Comparison of ENCODE assay signal across 27 cellular contexts in the genomic region with DNA sequence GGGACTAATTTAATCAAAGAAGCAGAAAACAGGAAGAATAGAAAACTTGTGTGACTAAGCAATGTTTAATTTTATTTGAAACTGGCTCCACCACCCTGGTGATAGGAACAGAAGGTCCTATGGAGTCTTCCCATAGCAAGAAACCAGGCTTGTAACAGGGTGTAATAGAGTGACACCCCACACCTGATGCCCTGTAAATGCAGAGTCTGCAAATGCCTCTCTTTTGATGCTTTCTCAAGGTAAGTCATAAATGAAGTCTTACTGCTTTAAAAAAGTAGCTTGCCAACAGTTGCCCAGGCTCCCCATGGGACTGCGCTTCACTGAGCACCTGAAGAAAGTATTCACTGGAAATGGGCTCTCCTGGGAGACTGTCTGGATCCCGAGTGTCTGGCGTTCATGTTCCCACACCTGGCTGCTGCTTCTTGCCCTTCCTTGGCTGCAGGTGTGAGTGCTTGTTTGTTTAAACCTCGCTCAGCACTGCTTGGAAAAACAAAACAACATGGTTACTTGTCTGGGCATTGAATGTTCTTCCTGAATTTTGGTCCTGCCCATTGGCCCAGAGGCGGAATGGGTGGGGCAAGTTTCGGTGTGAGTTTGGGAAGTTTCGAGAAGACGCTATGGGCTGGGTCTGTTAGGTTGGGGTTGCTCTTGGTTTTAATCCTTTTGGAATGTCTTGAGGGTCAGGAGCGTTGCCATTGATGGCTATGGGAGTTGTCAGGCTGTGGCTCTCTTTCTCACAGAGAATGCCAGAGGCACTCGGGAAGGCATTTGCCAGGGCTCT.
A peak's percentile ranks its signal among the peaks of the same experiment; 100 is the strongest.
DNase-seq lines count a peak whose midpoint lies in the region; ATAC-seq and TF ChIP-seq lines count a peak whose summit lies in the region.
"Had no signal": no experiment of that assay in that cellular context is flagged by ENCODE, and none has a peak within 500 bp of the region (broad histone marks: within the 10 kb centered on the region; RNA-seq: fewer than 3 reads in every experiment).

No MANE protein-coding gene starts in this region.

- POLR2A ChIA-PET in MCF 10A (lab: Yijun Ruan, JAX), result interaction anchor here (0.6 to 1.0 kb wide), 3 partner anchors 14 to 250 kb away, joined by 3 to 4 read pairs (median 3); no protein-coding TSS in a partner anchor

- WGBS in esophagus squamous epithelium, 2 donors, result 42 to 61% methylated on average over 4 to 10 of the region's 10 CpGs
- WGBS in suprapubic skin, result 63% methylated on average over 9 of the region's 10 CpGs

- DNase-seq in breast epithelium (ENCODE audit: low spot score in 2 of 2) (no peak), MCF 10A (ENCODE audit: unreplicated experiment) (no peak), NCI-H2171 (lab: John Stamatoyannopoulos, UW) (peak; percentile 86), esophagus squamous epithelium (lab: John Stamatoyannopoulos, UW) (no peak), suprapubic skin (ENCODE audit: low spot score in 2 of 2) (peak in 1 of 2 donors; percentile 71), T-helper 1 cell (no peak)
- no peak for DNase-seq in activated effector memory CD4-positive, alpha-beta T cell treated with Interleukin-2 at 50 U/mL for 16 hours
- DNase-seq: activated B cell treated with CpG ODN at 0.5 μM for 24 hours; activated CD8-positive, alpha-beta T cell treated with anti-CD3 and anti-CD28 coated beads for 36 hours; activated naive CD4-positive, alpha-beta T cell treated with anti-CD3 and anti-CD28 coated beads, Interleukin-2, amount 50 U/mL, for 16 hours; activated T-cell treated with anti-CD3 and anti-CD28 coated beads, Interleukin-2, amount 50 U/mL, for 24 hours; effector memory CD4-positive, alpha-beta T cell; hypothalamus; mesendoderm; MM.1S; NCI-H187; NCI-H524; stimulated activated CD4-positive, alpha-beta T cell treated with anti-CD3 and anti-CD28 coated beads, Interleukin-4, amount 100 ng/mL, for 24 hours; T-helper 17 cell; uterus had no signal

- H3K4me1 ChIP-seq in breast epithelium, result peaks cover 0 to 8% of the 10 kb centered on the region in 2 donors
- peaks cover 18 to 100% (median 48%) of the 10 kb centered on the region in 3 donors for H3K4me1 ChIP-seq in esophagus squamous epithelium
- H3K4me1 ChIP-seq in suprapubic skin, result peaks cover 68% of the 10 kb centered on the region
- H3K4me1 ChIP-seq: uterus had no signal

- peak overlapping the region; percentile 54 to 69 for H3K27ac ChIP-seq in breast epithelium
- peak overlapping the region; percentile 79 to 93 (median 89) for H3K27ac ChIP-seq in esophagus squamous epithelium
- H3K27ac ChIP-seq in suprapubic skin, result peak overlapping the region; percentile 92
- H3K27ac ChIP-seq: ascending aorta, uterus had no signal

- CTCF ChIA-PET in MCF 10A (lab: Yijun Ruan, JAX), result interaction anchor here (0.7 to 0.9 kb wide), 3 partner anchors 23 to 339 kb away, joined by 3 read pairs; no protein-coding TSS in a partner anchor

- H3K36me3 ChIP-seq in breast epithelium, result no peaks in the 10 kb centered on the region
- H3K36me3 ChIP-seq in esophagus squamous epithelium, result no peaks in the 10 kb centered on the region
- H3K36me3 ChIP-seq in suprapubic skin, result no peaks in the 10 kb centered on the region
- H3K36me3 ChIP-seq: ascending aorta, uterus had no signal

- TF ChIP-seq CTCF in breast epithelium (IDR thresholded peaks at IDR 0.05) (no peak), MCF 10A (IDR thresholded peaks at IDR 0.05; ENCODE audit: unreplicated experiment) (no peak), esophagus squamous epithelium (IDR thresholded peaks at IDR 0.05) (no peak), suprapubic skin (IDR thresholded peaks at IDR 0.05) (no peak)

- intact Hi-C loops in breast epithelium (cut with DNase I; ENCODE audit: low total_unique reads), result no loop called here
- intact Hi-C loops in MCF 10A (cut with micrococcal nuclease), result no loop called here
- intact Hi-C loops in esophagus squamous epithelium (cut with DNase I), result no loop called here

- peaks cover 17% of the 10 kb centered on the region for H3K36me3 Mint-ChIP-seq in MCF 10A (ENCODE audit: insufficient read depth, unreplicated experiment)
- H3K36me3 Mint-ChIP-seq: CD14-positive monocyte; natural killer cell treated with Interleukin-12 subunit alpha and Interleukin-12 subunit beta and Interleukin-15 and Interleukin-18, amount 100 ng/mL, for 72 hours had no signal

- no peak overlapping the region for H3K27ac Mint-ChIP-seq in MCF 10A (ENCODE audit: low read depth, unreplicated experiment)
- H3K27ac Mint-ChIP-seq: activated B cell treated with CpG ODN at 0.5 μM for 24 hours; activated CD8-positive, alpha-beta T cell treated with anti-CD3 and anti-CD28 coated beads for 36 hours; activated T-cell treated with anti-CD3 and anti-CD28 coated beads, Interleukin-2, amount 50 U/mL, for 24 hours; CD14-positive monocyte; natural killer cell treated with Interleukin-12 subunit alpha and Interleukin-12 subunit beta and Interleukin-15 and Interleukin-18, amount 100 ng/mL, for 72 hours; progenitor cell of endocrine pancreas; T-helper 17 cell had no signal

- BruUV-seq in MCF 10A (replicated peaks; lab: Mats Ljungman, UMichigan), result no TSS peak

- H3K27me3 ChIP-seq in breast epithelium, result no peaks in the 10 kb centered on the region
- H3K27me3 ChIP-seq in esophagus squamous epithelium, result no peaks in the 10 kb centered on the region
- no peaks in the 10 kb centered on the region for H3K27me3 ChIP-seq in suprapubic skin
- H3K27me3 ChIP-seq: ascending aorta, uterus had no signal

- H3K9me3 ChIP-seq in breast epithelium, result no peaks in the 10 kb centered on the region
- no peaks in the 10 kb centered on the region for H3K9me3 ChIP-seq in esophagus squamous epithelium
- H3K9me3 ChIP-seq in suprapubic skin, result no peaks in the 10 kb centered on the region
- H3K9me3 ChIP-seq: ascending aorta, HAP-1, uterus had no signal

- no peaks in the 10 kb centered on the region for H3K9me3 Mint-ChIP-seq in MCF 10A (ENCODE audit: unreplicated experiment)
- H3K9me3 Mint-ChIP-seq: activated B cell treated with CpG ODN at 0.5 μM for 24 hours; activated CD8-positive, alpha-beta T cell treated with anti-CD3 and anti-CD28 coated beads for 36 hours; activated T-cell treated with anti-CD3 and anti-CD28 coated beads, Interleukin-2, amount 50 U/mL, for 24 hours; IgD-negative memory B cell; natural killer cell treated with Interleukin-12 subunit alpha and Interleukin-12 subunit beta and Interleukin-15 and Interleukin-18, amount 100 ng/mL, for 72 hours had no signal

- no peaks in the 10 kb centered on the region for H3K27me3 Mint-ChIP-seq in MCF 10A (ENCODE audit: insufficient read depth, unreplicated experiment)
- H3K27me3 Mint-ChIP-seq: activated B cell treated with CpG ODN at 0.5 μM for 24 hours; activated CD8-positive, alpha-beta T cell treated with anti-CD3 and anti-CD28 coated beads for 36 hours; activated T-cell treated with anti-CD3 and anti-CD28 coated beads, Interleukin-2, amount 50 U/mL, for 24 hours; IgD-negative memory B cell; natural killer cell treated with Interleukin-12 subunit alpha and Interleukin-12 subunit beta and Interleukin-15 and Interleukin-18, amount 100 ng/mL, for 72 hours; progenitor cell of endocrine pancreas; T-helper 17 cell had no signal

- H3K4me3 Mint-ChIP-seq in MCF 10A (ENCODE audit: unreplicated experiment), result no peak overlapping the region
- H3K4me3 Mint-ChIP-seq: activated B cell treated with CpG ODN at 0.5 μM for 24 hours; activated CD8-positive, alpha-beta T cell treated with anti-CD3 and anti-CD28 coated beads for 36 hours; activated T-cell treated with anti-CD3 and anti-CD28 coated beads, Interleukin-2, amount 50 U/mL, for 24 hours; CD14-positive monocyte; natural killer cell treated with Interleukin-12 subunit alpha and Interleukin-12 subunit beta and Interleukin-15 and Interleukin-18, amount 100 ng/mL, for 72 hours; T-helper 17 cell had no signal

- no peak for TF ChIP-seq EP300 in suprapubic skin (IDR thresholded peaks at IDR 0.05)

- no peak for ATAC-seq in HG03039 (IDR thresholded peaks at IDR 0.05; ENCODE audit: unreplicated experiment)
- ATAC-seq: activated CD8-positive, alpha-beta T cell treated with anti-CD3 and anti-CD28 coated beads for 36 hours; T-helper 17 cell had no signal

- H3K4me1 Mint-ChIP-seq in MCF 10A (ENCODE audit: insufficient read depth, unreplicated experiment), result peaks cover 15% of the 10 kb centered on the region
- H3K4me1 Mint-ChIP-seq: activated B cell treated with CpG ODN at 0.5 μM for 24 hours, IgD-negative memory B cell, T-helper 17 cell had no signal

- no peak for TF ChIP-seq POLR2A in breast epithelium (IDR thresholded peaks at IDR 0.05)
- no peak for TF ChIP-seq POLR2A in esophagus squamous epithelium (IDR thresholded peaks at IDR 0.05)
- no peak for TF ChIP-seq POLR2A in suprapubic skin (IDR thresholded peaks at IDR 0.05)

- no peak overlapping the region for H3K4me3 ChIP-seq in breast epithelium
- H3K4me3 ChIP-seq in esophagus squamous epithelium, result peak overlapping the region in 3 of 4 donors; percentile 4 to 27 (median 11)
- H3K4me3 ChIP-seq in suprapubic skin, result peak overlapping the region; percentile 15
- H3K4me3 ChIP-seq: ascending aorta, HAP-1, uterus had no signal

Comparison
In these comparisons a context has a peak if more than half of its experiments do, and no peak if none do; other contexts are left out.
1. H3K4me3 ChIP-seq: peak in esophagus squamous epithelium (3 of 4) and suprapubic skin (single experiment); none in breast epithelium (0 of 3).
2. Peak in every context shown above with its lines, with median percentiles within 50 percentile points of each other: H3K27ac ChIP-seq.